ENCODE assay signal across 1 cellular context in genomic region chr19:43467276-43467675, GRCh38.
TF ChIP-seq lines count a peak whose summit lies in the region.

No MANE protein-coding gene starts in this region.

TF ChIP-seq in HepG2, 621 proteins besides CTCF, POLR2A, EP300 and RAD21:
- TF ChIP-seq ZNF776 (CRISPR knock-in tag; IDR thresholded peaks at IDR 0.05) (no peak), SALL2 (CRISPR knock-in tag; IDR thresholded peaks at IDR 0.05) (no peak), SAP130 (CRISPR knock-in tag; IDR thresholded peaks at IDR 0.05; ENCODE audit: low read depth) (0 out of 2 replicates have a peak, but pooled peaks have one; percentile 32), ZFX (CRISPR knock-in tag; IDR thresholded peaks at IDR 0.05; ENCODE audit: low read depth) (peak; percentile 26; the same call in 1 of the 2 replicates)
